8 cellular contexts compared by ENCODE assay signal in the genomic region with DNA sequence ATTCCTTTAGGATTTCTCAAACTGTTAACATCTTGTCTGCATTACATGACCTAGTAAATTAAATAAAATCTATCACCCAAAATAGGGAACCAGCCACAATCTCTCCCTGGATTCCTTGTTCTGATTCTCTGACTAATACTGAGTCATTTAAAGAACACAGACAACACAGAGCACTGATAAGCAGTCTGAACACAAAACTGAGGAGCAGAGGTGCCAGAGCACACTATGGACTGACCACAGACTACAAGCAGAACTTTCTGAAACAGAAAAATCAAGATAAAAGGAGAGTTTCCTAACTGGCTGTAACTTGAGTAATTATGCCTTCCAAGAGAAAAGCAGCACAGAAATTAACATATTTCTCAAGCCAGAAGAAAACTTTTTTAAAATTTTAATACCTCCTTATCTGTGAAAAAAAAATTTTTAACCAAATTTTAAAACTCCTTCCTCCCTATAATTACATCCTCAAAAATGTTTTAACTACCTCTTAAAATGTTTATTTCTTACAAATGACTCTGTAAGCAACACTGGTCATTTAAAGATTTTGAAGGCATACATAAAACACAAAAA.
DNase-seq lines count a peak whose midpoint lies in the region; ATAC-seq lines count a peak whose summit lies in the region.

No MANE protein-coding gene starts in this region.

- H3K4me3 Mint-ChIP-seq in naive thymus-derived CD4-positive, alpha-beta T cell = peak overlapping the region in 1 of 10 donors; percentile 27

- CTCF ChIA-PET in naive thymus-derived CD4-positive, alpha-beta T cell (lab: Charles Lee) = interaction anchor here (1.0 kb wide), 1 partner anchor 146 kb away, joined by 4 read pairs; no protein-coding TSS in a partner anchor

- H3K36me3 ChIP-seq in naive thymus-derived CD4-positive, alpha-beta T cell (ENCODE audit: control insufficient read depth in 2 of 3, insufficient read depth in 3 of 3, low read length in 3 of 3) = no peaks in the 10 kb centered on the region

- no peaks in the 10 kb centered on the region for H3K27me3 Mint-ChIP-seq in naive thymus-derived CD4-positive, alpha-beta T cell

- no peak overlapping the region for H3K27ac ChIP-seq in naive thymus-derived CD4-positive, alpha-beta T cell (ENCODE audit: low read depth, low read length)

- H3K9me3 ChIP-seq in naive thymus-derived CD4-positive, alpha-beta T cell (ENCODE audit: control insufficient read depth in 2 of 3, low read length in 3 of 3) = no peaks in the 10 kb centered on the region

- peaks cover 0 to 18% (median 7%) of the 10 kb centered on the region in 5 donors for H3K36me3 Mint-ChIP-seq in naive thymus-derived CD4-positive, alpha-beta T cell

- H3K27me3 ChIP-seq in naive thymus-derived CD4-positive, alpha-beta T cell (ENCODE audit: control insufficient read depth in 2 of 2, insufficient read depth in 2 of 2, low read length in 2 of 2) = no peaks in the 10 kb centered on the region

- DNase-seq in GM19240 (ENCODE audit: insufficient read length, low spot score) (peak; percentile 34), NOMO-1 treated with dmso at 0.1 percent for 144 hours (lab: John Stamatoyannopoulos, UW; ENCODE audit: unreplicated experiment) (peak; percentile 7), dedifferentiated amniotic fluid mesenchymal stem cell (ENCODE audit: extremely low spot score) (peak; percentile 85), activated gamma-delta T cell (lab: John Stamatoyannopoulos, UW) (no peak), DMS114 treated with DMSO at 0.1 percent for 48 hours (lab: John Stamatoyannopoulos, UW; ENCODE audit: unreplicated experiment) (no peak)
- no peak for DNase-seq in naive thymus-derived CD4-positive, alpha-beta T cell

- intact Hi-C loops in naive thymus-derived CD4-positive, alpha-beta T cell (cut with micrococcal nuclease) = no loop called here

- H3K4me1 ChIP-seq in naive thymus-derived CD4-positive, alpha-beta T cell (ENCODE audit: control insufficient read depth in 2 of 2, insufficient read depth in 2 of 2, low read length in 2 of 2) = no peaks in the 10 kb centered on the region

- no peak overlapping the region for H3K4me3 ChIP-seq in naive thymus-derived CD4-positive, alpha-beta T cell (ENCODE audit: low read length)

- H3K9me3 Mint-ChIP-seq in naive thymus-derived CD4-positive, alpha-beta T cell = no peaks in the 10 kb centered on the region

- POLR2A ChIA-PET in naive thymus-derived CD4-positive, alpha-beta T cell (lab: Charles Lee) = no interaction called here

- H3K4me1 Mint-ChIP-seq in naive thymus-derived CD4-positive, alpha-beta T cell = peaks cover 11 to 48% (median 38%) of the 10 kb centered on the region in 7 donors

- H3K27ac Mint-ChIP-seq in naive thymus-derived CD4-positive, alpha-beta T cell = peak overlapping the region in 4 of 9 donors; percentile 28 to 81 (median 34)

- ATAC-seq in naive thymus-derived CD4-positive, alpha-beta T cell = peak; percentile 85
- ATAC-seq in HG02678 (IDR thresholded peaks at IDR 0.05; ENCODE audit: unreplicated experiment) = no peak
- ATAC-seq in GM18520 (IDR thresholded peaks at IDR 0.05; ENCODE audit: unreplicated experiment) = no peak

Comparison
In these comparisons a context has a peak if more than half of its experiments do, and no peak if none do; other contexts are left out.
1. DNase-seq: peak in GM19240 (single experiment), NOMO-1 treated with dmso at 0.1 percent for 144 hours (single experiment) and dedifferentiated amniotic fluid mesenchymal stem cell (single experiment); none in naive thymus-derived CD4-positive, alpha-beta T cell (0 of 9), activated gamma-delta T cell (single experiment) and DMS114 treated with DMSO at 0.1 percent for 48 hours (single experiment).